Comparison of ENCODE assay signal across 21 cellular contexts in the genomic region with DNA sequence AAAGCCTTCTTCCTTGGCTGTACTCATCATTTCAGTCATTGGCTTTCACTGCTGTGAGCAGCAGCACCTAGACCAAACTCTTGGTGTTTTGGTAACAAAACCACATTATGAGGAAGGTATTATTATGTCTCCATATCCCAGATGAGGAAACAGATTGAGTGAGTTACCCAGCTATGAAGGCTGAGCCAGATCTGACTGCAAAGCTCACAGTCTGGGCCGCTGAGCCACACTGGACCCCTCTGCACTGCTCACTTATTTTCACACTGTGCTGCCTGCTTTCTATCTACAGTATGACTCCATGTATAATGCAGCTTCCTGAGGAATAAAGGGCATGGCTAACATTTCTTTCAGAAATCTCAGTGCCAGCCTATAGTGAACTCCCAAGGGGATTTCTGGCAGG. TPM values are rescaled to one million over a fixed set of nuclear protein-coding genes. Genes with fewer than 3 reads are reported as not detected.
DNase-seq lines count a peak whose midpoint lies in the region; ATAC-seq, FAIRE-seq and TF ChIP-seq lines count a peak whose summit lies in the region.
"Had no signal": no experiment of that assay in that cellular context is flagged by ENCODE, and none has a peak within 500 bp of the region (broad histone marks: within the 10 kb centered on the region; RNA-seq: fewer than 3 reads in every experiment).

No MANE protein-coding gene starts in this region.

- peaks cover 0 to 16% (median 2%) of the 10 kb centered on the region in 11 donors for H3K9me3 Mint-ChIP-seq in naive thymus-derived CD4-positive, alpha-beta T cell
- H3K9me3 Mint-ChIP-seq: HFFc6 had no signal

- TF ChIP-seq CTCF in HepG2 (CRISPR knock-in tag; IDR thresholded peaks at IDR 0.05), result no peak
- TF ChIP-seq CTCF in right lobe of liver (IDR thresholded peaks at IDR 0.05), result no peak
- TF ChIP-seq CTCF in upper lobe of right lung (IDR thresholded peaks at IDR 0.05), result no peak
- no peak for TF ChIP-seq CTCF in foreskin keratinocyte (conservative IDR thresholded peaks at IDR 0.05)

- intact Hi-C loops in HepG2 (cut with micrococcal nuclease; ENCODE audit: unreplicated experiment) (no loop called here), right lobe of liver (cut with DNase I) (no loop called here), upper lobe of right lung (cut with DNase I) (no loop called here), aorta (cut with DNase I) (no loop called here)
- intact Hi-C loops in naive thymus-derived CD4-positive, alpha-beta T cell (cut with micrococcal nuclease), result no loop called here

- TF ChIP-seq RAD21 in HepG2 (CRISPR knock-in tag; IDR thresholded peaks at IDR 0.05), result no peak

- H2AFZ ChIP-seq in HepG2 (ENCODE audit: low read length), result no peak overlapping the region

- DNase-seq in HepG2 (ENCODE audit: low spot score), result no peak
- no peak for DNase-seq in right lobe of liver
- DNase-seq in MV-4-11 (lab: John Stamatoyannopoulos, UW), result peak; percentile 50
- DNase-seq in naive thymus-derived CD4-positive, alpha-beta T cell, result no peak
- no peak for DNase-seq in upper lobe of right lung
- DNase-seq in foreskin keratinocyte, result no peak
- DNase-seq in NCI-H1436 (lab: John Stamatoyannopoulos, UW), result no peak
- DNase-seq in aorta, result no peak
- DNase-seq: CD4-positive, alpha-beta memory T cell; DMS153; GDM1; H7; HFFc6; IMR-90; NCI-H1092 treated with DMSO at 0.1 percent for 48 hours; NCI-H2081; NCI-H446 treated with DMSO at 0.1 percent for 48 hours; NCI-H69; OCI-M1; SHP77 treated with DMSO at 0.1 percent for 48 hours had no signal

- no peaks in the 10 kb centered on the region for H4K20me1 ChIP-seq in HepG2 (ENCODE audit: insufficient read depth, low read length)

- POLR2A ChIA-PET in HepG2 (lab: Yijun Ruan, JAX), result no interaction called here
- POLR2A ChIA-PET in naive thymus-derived CD4-positive, alpha-beta T cell (lab: Charles Lee), result no interaction called here

- TF ChIP-seq POLR2A in HepG2 (IDR thresholded peaks at IDR 0.05; ENCODE audit: insufficient read depth in 1 of 2, low read depth in 2 of 2, low read length in 2 of 2), result no peak
- no peak for TF ChIP-seq POLR2A in right lobe of liver (IDR thresholded peaks at IDR 0.05)

- FAIRE-seq in HepG2 (lab: Jason Lieb, UNC), result no peak

- H3K27me3 ChIP-seq in HepG2 (ENCODE audit: control insufficient read depth in 1 of 2, insufficient read depth in 2 of 2, low read length in 2 of 2) (no peaks in the 10 kb centered on the region), right lobe of liver (no peaks in the 10 kb centered on the region), upper lobe of right lung (no peaks in the 10 kb centered on the region), foreskin keratinocyte (no peaks in the 10 kb centered on the region), aorta (ENCODE audit: control insufficient read depth in 1 of 2, insufficient read depth in 2 of 2, low read length in 1 of 2) (no peaks in the 10 kb centered on the region)
- H3K27me3 ChIP-seq in naive thymus-derived CD4-positive, alpha-beta T cell (ENCODE audit: control insufficient read depth in 2 of 2, insufficient read depth in 2 of 2, low read length in 2 of 2), result no peaks in the 10 kb centered on the region

- CTCF ChIA-PET in HepG2 (lab: Yijun Ruan, JAX; ENCODE audit: low intra/inter-chr PET ratio, low total read pairs), result no interaction called here
- CTCF ChIA-PET in naive thymus-derived CD4-positive, alpha-beta T cell (lab: Charles Lee), result interaction anchor here (0.6 to 1.0 kb wide), 2 partner anchors 131 to 321 kb away, joined by 3 to 4 read pairs; no protein-coding TSS in a partner anchor

- H3K4me3 ChIP-seq in HepG2 (replicated peaks in 1 of 3; ENCODE audit: insufficient read depth in 1 of 3, low read depth in 2 of 3, low read length in 3 of 3) (no peak overlapping the region), right lobe of liver (no peak overlapping the region), upper lobe of right lung (no peak overlapping the region), aorta (ENCODE audit: low read length in 2 of 2) (no peak overlapping the region)
- H3K4me3 ChIP-seq in naive thymus-derived CD4-positive, alpha-beta T cell (ENCODE audit: low read length), result no peak overlapping the region

- 100% methylated on average over 1 of the region's 1 CpG for WGBS in HepG2 (ENCODE audit: low lambda C conversion rate)
- 100% methylated on average over 1 of the region's 1 CpG for WGBS in right lobe of liver (ENCODE audit: insufficient coverage, low coverage, low lambda C conversion rate, missing lambda C conversion rate)
- WGBS in aorta, 2 donors, result 88 to 96% methylated on average over 1 of the region's 1 CpG

- BruUV-seq in HepG2 (replicated peaks; lab: Mats Ljungman, UMichigan), result no TSS peak

- no peak overlapping the region for H3K9ac ChIP-seq in HepG2 (ENCODE audit: insufficient read depth, low read depth, low read length)

- no peaks in the 10 kb centered on the region for H3K27me3 Mint-ChIP-seq in naive thymus-derived CD4-positive, alpha-beta T cell
- H3K27me3 Mint-ChIP-seq: CD4-positive, alpha-beta memory T cell had no signal

- peaks cover 7 to 37% (median 11%) of the 10 kb centered on the region in 5 donors for H3K36me3 Mint-ChIP-seq in naive thymus-derived CD4-positive, alpha-beta T cell

- in situ Hi-C loops in HepG2 (cut with HindIII; ENCODE audit: extremely low pct_ligation_motif_present, low pct_unique_long_range_greater_than_20kb), result no loop called here

- TF ChIP-seq EP300 in HepG2 (IDR thresholded peaks at IDR 0.05; ENCODE audit: low read depth in 2 of 2, low read length in 2 of 2) (no peak), HepG2 (CRISPR knock-in tag; IDR thresholded peaks at IDR 0.05; ENCODE audit: borderline replicate concordance) (no peak)

- H3K4me1 Mint-ChIP-seq in naive thymus-derived CD4-positive, alpha-beta T cell, result peaks cover 0 to 5% (median 0%) of the 10 kb centered on the region in 7 donors
- H3K4me1 Mint-ChIP-seq: CD4-positive, alpha-beta memory T cell had no signal

- no peak for ATAC-seq in HepG2
- ATAC-seq in right lobe of liver, result no peak
- peak; percentile 31 for ATAC-seq in naive thymus-derived CD4-positive, alpha-beta T cell
- ATAC-seq in upper lobe of right lung, result peak; percentile 68
- no peak for ATAC-seq in foreskin keratinocyte
- ATAC-seq in aorta (ENCODE audit: low FRiP score), result no peak

- no peak overlapping the region for H3K27ac ChIP-seq in HepG2 (ENCODE audit: extremely low read length, insufficient read depth, low read length)
- H3K27ac ChIP-seq in right lobe of liver, result peak overlapping the region in 1 of 3 donors; percentile 94
- no peak overlapping the region for H3K27ac ChIP-seq in naive thymus-derived CD4-positive, alpha-beta T cell (ENCODE audit: low read depth, low read length)
- H3K27ac ChIP-seq in upper lobe of right lung, result no peak overlapping the region
- H3K27ac ChIP-seq in foreskin keratinocyte, result no peak overlapping the region
- no peak overlapping the region for H3K27ac ChIP-seq in aorta (ENCODE audit: low read depth in 1 of 2, low read length in 2 of 2)
- H3K27ac ChIP-seq: HL-60 had no signal

- H3K4me1 ChIP-seq in HepG2 (ENCODE audit: insufficient read depth, low read length), result peaks cover 77% of the 10 kb centered on the region
- H3K4me1 ChIP-seq in right lobe of liver, result peaks cover 1 to 70% (median 21%) of the 10 kb centered on the region in 4 donors
- no peaks in the 10 kb centered on the region for H3K4me1 ChIP-seq in naive thymus-derived CD4-positive, alpha-beta T cell (ENCODE audit: control insufficient read depth in 2 of 2, insufficient read depth in 2 of 2, low read length in 2 of 2)
- peaks cover 3% of the 10 kb centered on the region for H3K4me1 ChIP-seq in upper lobe of right lung
- H3K4me1 ChIP-seq in foreskin keratinocyte, result peaks cover 3% of the 10 kb centered on the region
- no peaks in the 10 kb centered on the region for H3K4me1 ChIP-seq in aorta (ENCODE audit: control insufficient read depth in 1 of 2, insufficient read depth in 2 of 2, low read length in 2 of 2)

- no peaks in the 10 kb centered on the region for H3K79me2 ChIP-seq in HepG2 (ENCODE audit: insufficient read depth, low read length)

- H3K4me3 Mint-ChIP-seq in naive thymus-derived CD4-positive, alpha-beta T cell, result no peak overlapping the region
- H3K4me3 Mint-ChIP-seq: CD4-positive, alpha-beta memory T cell; HFFc6 had no signal

- H3K4me2 ChIP-seq in HepG2 (ENCODE audit: low read depth, low read length), result no peak overlapping the region

- H3K9me3 ChIP-seq in HepG2 (ENCODE audit: low read length), result no peaks in the 10 kb centered on the region
- no peaks in the 10 kb centered on the region for H3K9me3 ChIP-seq in right lobe of liver
- no peaks in the 10 kb centered on the region for H3K9me3 ChIP-seq in naive thymus-derived CD4-positive, alpha-beta T cell (ENCODE audit: control insufficient read depth in 2 of 3, low read length in 3 of 3)
- no peaks in the 10 kb centered on the region for H3K9me3 ChIP-seq in upper lobe of right lung
- H3K9me3 ChIP-seq in aorta (ENCODE audit: control insufficient read depth, low read length), result no peaks in the 10 kb centered on the region

- H3K27ac Mint-ChIP-seq in naive thymus-derived CD4-positive, alpha-beta T cell, result peak overlapping the region in 3 of 9 donors; percentile 2 to 25 (median 5)
- H3K27ac Mint-ChIP-seq: HFFc6 had no signal

- no peaks in the 10 kb centered on the region for H3K36me3 ChIP-seq in HepG2 (replicated peaks in 1 of 2; ENCODE audit: control insufficient read depth in 1 of 2, insufficient read depth in 2 of 2, low read length in 2 of 2)
- H3K36me3 ChIP-seq in right lobe of liver, result peaks cover 0 to 7% (median 0%) of the 10 kb centered on the region in 4 donors
- peaks cover 0 to 3% (median 0%) of the 10 kb centered on the region in 3 experiments for H3K36me3 ChIP-seq in naive thymus-derived CD4-positive, alpha-beta T cell (ENCODE audit: control insufficient read depth in 2 of 3, insufficient read depth in 3 of 3, low read length in 3 of 3)
- H3K36me3 ChIP-seq in upper lobe of right lung, result no peaks in the 10 kb centered on the region
- H3K36me3 ChIP-seq in aorta (ENCODE audit: control insufficient read depth in 1 of 2, insufficient read depth in 2 of 2, low read length in 1 of 2), result peaks cover 0 to 2% of the 10 kb centered on the region in 2 donors

RNA-seq across cellular contexts. Expression of a gene that starts 24.5 kb away (rescaled TPM):
- 57.2 and 71.7 TPM in 2 replicates for total RNA-seq in HepG2 (2016; rRNA removed; fragmentation: Illumina TruSeq; extraction: Trizol)
- 29.5 and 30.5 TPM in 2 replicates for total RNA-seq in HepG2 (2016; cell fraction: cytosol; rRNA removed; fragmentation: Illumina TruSeq; extraction: Trizol; ENCODE audit: low read depth)
- 62.2 and 68.9 TPM in 2 replicates for total RNA-seq in HepG2 (2016; cell fraction: insoluble cytoplasmic fraction; rRNA removed; fragmentation: Illumina TruSeq; extraction: Trizol)
- total RNA-seq in HepG2 (2016; cell fraction: membrane; rRNA removed; fragmentation: Illumina TruSeq; extraction: Trizol), result 43.1 and 48.4 TPM in 2 replicates
- 31.5 and 32.4 TPM in 2 replicates for total RNA-seq in HepG2 (2016; cell fraction: nucleus; rRNA removed; fragmentation: Illumina TruSeq; extraction: Trizol)
- 108 and 115 TPM in 2 replicates for polyA plus RNA-seq in HepG2 (2011; rRNA removed)
- 141 and 154 TPM in 2 replicates for polyA plus RNA-seq in HepG2 (2011; cell fraction: cytosol; rRNA removed)
- polyA plus RNA-seq in HepG2 (2011; cell fraction: nucleus; rRNA removed), result 42.9 and 50.6 TPM in 2 replicates
- polyA plus RNA-seq in HepG2 (2012), result 71.8 and 86.3 TPM in 2 replicates
- 31.6 and 39.2 TPM in 2 replicates for polyA plus RNA-seq in HepG2 (2016; cell fraction: cytosol; fragmentation: Illumina TruSeq; extraction: Trizol; ENCODE audit: low read depth)
- polyA plus RNA-seq in HepG2 (2016; cell fraction: insoluble cytoplasmic fraction; fragmentation: Illumina TruSeq; extraction: Trizol; ENCODE audit: low read depth), result 85.1 and 88.1 TPM in 2 replicates
- 41.0 and 48.6 TPM in 2 replicates for polyA plus RNA-seq in HepG2 (2016; cell fraction: membrane; fragmentation: Illumina TruSeq; extraction: Trizol; ENCODE audit: low read depth)
- 50.6 and 56.0 TPM in 2 replicates for polyA plus RNA-seq in HepG2 (2016; cell fraction: nucleus; fragmentation: Illumina TruSeq; extraction: Trizol; ENCODE audit: insufficient read depth, low read depth)
- 3.8 and 99.9 TPM in 2 replicates for polyA minus RNA-seq in HepG2 (2011; rRNA and poly(A)+ RNA removed; ENCODE audit: low replicate concordance)
- 40.4 and 44.1 TPM in 2 replicates for polyA minus RNA-seq in HepG2 (2011; cell fraction: cytosol; rRNA and poly(A)+ RNA removed)
- polyA minus RNA-seq in HepG2 (2011; cell fraction: nucleus; rRNA and poly(A)+ RNA removed), result 28.1 and 34.7 TPM in 2 replicates
- 100 to 1,000 TPM; 111 to 185 (median 151) TPM for total RNA-seq in right lobe of liver
- 10 to 100 TPM; 12.3 to 21.2 (median 16.3) TPM for total RNA-seq in naive thymus-derived CD4-positive, alpha-beta T cell
- polyA plus RNA-seq in naive thymus-derived CD4-positive, alpha-beta T cell, result 10 to 100 TPM; 32.4 to 44.1 TPM
- 28.5 TPM for total RNA-seq in upper lobe of right lung
- 14.1 and 15.2 TPM in 2 replicates for total RNA-seq in foreskin keratinocyte
- 18.5 and 19.1 TPM in 2 replicates for polyA plus RNA-seq in foreskin keratinocyte
- 10 to 100 TPM; 29.5 to 41.4 TPM for total RNA-seq in aorta
- polyA plus RNA-seq in aorta, result 10 to 100 TPM; 21.9 to 72.1 TPM

Comparison
In these comparisons a context has a peak if more than half of its experiments do, and no peak if none do; other contexts are left out.
1. ATAC-seq: peak in naive thymus-derived CD4-positive, alpha-beta T cell (single experiment) and upper lobe of right lung (single experiment); none in HepG2 (single experiment), right lobe of liver (0 of 4), foreskin keratinocyte (single experiment) and aorta (single experiment).